Comparison of ENCODE assay signal across 17 cellular contexts in genomic region chr20:34524426-34524825, GRCh38. TPM values are rescaled to one million over a fixed set of nuclear protein-coding genes. Genes with fewer than 3 reads are reported as not detected.
DNase-seq lines count a peak whose midpoint lies in the region; ATAC-seq and TF ChIP-seq lines count a peak whose summit lies in the region.
"Had no signal": no experiment of that assay in that cellular context is flagged by ENCODE, and none has a peak within 500 bp of the region (broad histone marks: within the 10 kb centered on the region; RNA-seq: fewer than 3 reads in every experiment).

No MANE protein-coding gene starts in this region.

- H3K4me1 ChIP-seq in ACC112 (ENCODE audit: control insufficient read depth, insufficient read depth, low read length, unreplicated experiment) (peaks cover 40% of the 10 kb centered on the region), RWPE2 (ENCODE audit: insufficient read depth, poor library complexity, severe bottlenecking) (peaks cover 18% of the 10 kb centered on the region), fibroblast of lung (ENCODE audit: control insufficient read depth, extremely low read depth, insufficient read depth, low read length) (peaks cover 40% of the 10 kb centered on the region), sigmoid colon (peaks cover 0 to 81% (median 62%) of the 10 kb centered on the region in 4 donors)
- H3K4me1 ChIP-seq: neural progenitor cell had no signal

- ATAC-seq in RWPE2 (ENCODE audit: low read depth), result no peak
- ATAC-seq in GM21529 (IDR thresholded peaks at IDR 0.05; ENCODE audit: unreplicated experiment), result no peak
- ATAC-seq in GM18519 (IDR thresholded peaks at IDR 0.05; ENCODE audit: low FRiP score, unreplicated experiment), result no peak
- ATAC-seq: HCT116 had no signal

- peaks cover 13% of the 10 kb centered on the region for H3K36me3 ChIP-seq in ACC112 (ENCODE audit: insufficient read depth, low read length)
- H3K36me3 ChIP-seq in RWPE2 (ENCODE audit: low read depth), result peaks cover 59% of the 10 kb centered on the region
- peaks cover 6% of the 10 kb centered on the region for H3K36me3 ChIP-seq in fibroblast of lung (ENCODE audit: control insufficient read depth, insufficient read depth, low read length)
- peaks cover 9 to 38% (median 19%) of the 10 kb centered on the region in 4 donors for H3K36me3 ChIP-seq in sigmoid colon
- H3K36me3 ChIP-seq: neural progenitor cell had no signal

- intact Hi-C loops in sigmoid colon (cut with DNase I), result no loop called here

- H4K20me1 ChIP-seq in fibroblast of lung (ENCODE audit: control insufficient read depth, extremely low read depth, insufficient read depth, low read length), result no peaks in the 10 kb centered on the region

- DNase-seq in RWPE2 (ENCODE audit: low spot score) (peak; percentile 38), fibroblast of lung (ENCODE audit: low read depth in 2 of 2) (no peak), sigmoid colon (no peak), T-helper 9 cell (no peak), pons (ENCODE audit: low spot score) (no peak)
- DNase-seq: activated B cell treated with CpG ODN at 0.5 μM for 24 hours; activated naive CD4-positive, alpha-beta T cell treated with Interleukin-2 at 50 U/mL for 16 hours; foreskin melanocyte; NCI-H2107; NCI-H748 treated with DMSO at 0.1 percent for 48 hours; stimulated activated CD4-positive, alpha-beta T cell treated with anti-CD3 and anti-CD28 coated beads, Interleukin-4, amount 100 ng/mL, for 4 hours had no signal

- WGBS in sigmoid colon, 2 donors, result 92% methylated on average over 11 of the region's 11 CpGs

- H3K9me3 ChIP-seq in RWPE2 (ENCODE audit: severe bottlenecking) (no peaks in the 10 kb centered on the region), fibroblast of lung (ENCODE audit: control insufficient read depth, insufficient read depth, low read depth, low read length) (no peaks in the 10 kb centered on the region), sigmoid colon (no peaks in the 10 kb centered on the region)

- no peak for TF ChIP-seq CTCF in RWPE2 (IDR thresholded peaks at IDR 0.05; ENCODE audit: poor library complexity, severe bottlenecking)
- TF ChIP-seq CTCF in fibroblast of lung (conservative IDR thresholded peaks at IDR 0.05 in 1 of 2, IDR thresholded peaks at IDR 0.05 in 1 of 2; ENCODE audit: low read depth in 1 of 2, low read length in 2 of 2), result no peak
- TF ChIP-seq CTCF in sigmoid colon (IDR thresholded peaks at IDR 0.05), result no peak

- H2AFZ ChIP-seq in ACC112 (ENCODE audit: low read length, unreplicated experiment) (no peak overlapping the region), fibroblast of lung (ENCODE audit: low read length) (no peak overlapping the region)
- H2AFZ ChIP-seq: neural progenitor cell had no signal

- no peak for TF ChIP-seq POLR2A in sigmoid colon (IDR thresholded peaks at IDR 0.05)

- no peak for TF ChIP-seq EP300 in sigmoid colon (IDR thresholded peaks at IDR 0.05)

- H3K79me2 ChIP-seq in ACC112 (ENCODE audit: control insufficient read depth, insufficient read depth, low read length, unreplicated experiment) (peaks cover 61% of the 10 kb centered on the region), fibroblast of lung (ENCODE audit: control insufficient read depth, insufficient read depth, low read length) (peaks cover 57% of the 10 kb centered on the region)

- H3K4me3 ChIP-seq in ACC112 (ENCODE audit: low read depth, low read length), result no peak overlapping the region
- H3K4me3 ChIP-seq in RWPE2 (ENCODE audit: severe bottlenecking), result no peak overlapping the region
- no peak overlapping the region for H3K4me3 ChIP-seq in fibroblast of lung (replicated peaks in 1 of 4; ENCODE audit: control extremely low read depth in 1 of 4, insufficient read depth in 1 of 4, low read depth in 3 of 4, low read length in 4 of 4)
- H3K4me3 ChIP-seq in sigmoid colon, result no peak overlapping the region
- H3K4me3 ChIP-seq: cardiac muscle cell, neural progenitor cell had no signal

- no peak overlapping the region for H3K4me2 ChIP-seq in fibroblast of lung (ENCODE audit: extremely low read depth, insufficient read depth, low read length)
- H3K4me2 ChIP-seq: neural progenitor cell had no signal

- no peak overlapping the region for H3K9ac ChIP-seq in fibroblast of lung (ENCODE audit: insufficient read depth, low read length)
- H3K9ac ChIP-seq: neural progenitor cell had no signal

- H3K27me3 ChIP-seq in ACC112 (ENCODE audit: insufficient read depth, low read length), result no peaks in the 10 kb centered on the region
- H3K27me3 ChIP-seq in RWPE2 (ENCODE audit: insufficient read depth, poor library complexity, severe bottlenecking), result no peaks in the 10 kb centered on the region
- no peaks in the 10 kb centered on the region for H3K27me3 ChIP-seq in fibroblast of lung (ENCODE audit: control insufficient read depth, insufficient read depth, low read length)
- no peaks in the 10 kb centered on the region for H3K27me3 ChIP-seq in sigmoid colon
- H3K27me3 ChIP-seq: cardiac muscle cell, neural progenitor cell had no signal

- H3K27ac ChIP-seq in ACC112 (ENCODE audit: low read depth, low read length), result peak overlapping the region; percentile 76; the same call in 1 of the 2 replicates
- peak overlapping the region; percentile 60 for H3K27ac ChIP-seq in RWPE2 (ENCODE audit: poor library complexity, severe bottlenecking)
- peak overlapping the region; percentile 32 for H3K27ac ChIP-seq in fibroblast of lung (ENCODE audit: insufficient read depth, low read length)
- peak overlapping the region; percentile 75 to 86 (median 82) for H3K27ac ChIP-seq in sigmoid colon
- H3K27ac ChIP-seq: cardiac muscle cell, neural progenitor cell had no signal

RNA-seq across cellular contexts. Expression of gene DYNLRB1, which starts 8.2 kb away (rescaled TPM):
- 39.8 and 107 TPM in 2 replicates for total RNA-seq in fibroblast of lung
- 352 and 524 TPM in 2 replicates for polyA plus RNA-seq in fibroblast of lung
- 440 and 469 TPM in 2 replicates for polyA plus RNA-seq in fibroblast of lung (2012)
- 222 and 333 TPM in 2 replicates for polyA minus RNA-seq in fibroblast of lung (ENCODE audit: low replicate concordance)
- 100 to 1,000 TPM; 148 to 181 (median 165) TPM for total RNA-seq in sigmoid colon
- 100 to 1,000 TPM; 149 to 259 (median 237) TPM for polyA plus RNA-seq in sigmoid colon

RNA-seq across cellular contexts. Expression of gene MAP1LC3A, which starts 34.1 kb away (rescaled TPM):
- total RNA-seq in fibroblast of lung (21.8 and 30.4 TPM in 2 replicates), sigmoid colon (10 to 100 TPM; 51.0 to 88.1 (median 77.8) TPM)
- polyA plus RNA-seq in fibroblast of lung (14.0 and 19.3 TPM in 2 replicates), sigmoid colon (10 to 100 TPM; 45.5 to 47.9 (median 46.8) TPM)
- polyA plus RNA-seq in fibroblast of lung (2012), result 46.9 and 58.9 TPM in 2 replicates
- 10.8 and 36.7 TPM in 2 replicates for polyA minus RNA-seq in fibroblast of lung (ENCODE audit: low replicate concordance)

Comparison
In these comparisons a context has a peak if more than half of its experiments do, and no peak if none do; other contexts are left out.
1. H3K27ac ChIP-seq: peak in every context shown above with its lines; median percentile 82 in sigmoid colon; 76 in ACC112; 60 in RWPE2; 32 in fibroblast of lung.